Comparison of ENCODE assay signal across 9 cellular contexts in genomic region chr5:172188893-172189692, GRCh38. TPM values are rescaled to one million over a fixed set of nuclear protein-coding genes. Genes with fewer than 3 reads are reported as not detected.
A peak's percentile ranks its signal among the peaks of the same experiment; 100 is the strongest.
DNase-seq lines count a peak whose midpoint lies in the region; ATAC-seq and TF ChIP-seq lines count a peak whose summit lies in the region.
"Had no signal": no experiment of that assay in that cellular context is flagged by ENCODE, and none has a peak within 500 bp of the region (broad histone marks: within the 10 kb centered on the region; RNA-seq: fewer than 3 reads in every experiment).

No MANE protein-coding gene starts in this region.

- no peak for TF ChIP-seq CTCF in kidney epithelial cell (IDR thresholded peaks at IDR 0.05; ENCODE audit: insufficient read depth, low read length, poor library complexity, severe bottlenecking)
- TF ChIP-seq CTCF in thoracic aorta (IDR thresholded peaks at IDR 0.05): no peak

- H3K27me3 ChIP-seq in kidney epithelial cell (ENCODE audit: control insufficient read depth, insufficient read depth, low read length): no peaks in the 10 kb centered on the region
- H3K27me3 ChIP-seq in thoracic aorta (replicated peaks; ENCODE audit: insufficient read depth): no peaks in the 10 kb centered on the region

- no peaks in the 10 kb centered on the region for H3K9me3 ChIP-seq in thoracic aorta

- peak overlapping the region; percentile 93 for H3K4me3 ChIP-seq in kidney epithelial cell (ENCODE audit: low read depth, low read length)
- peak overlapping the region; percentile 99 for H3K4me3 ChIP-seq in thoracic aorta

- H3K4me1 ChIP-seq in thoracic aorta (ENCODE audit: control insufficient read depth in 1 of 2, low read depth in 2 of 2): peaks cover 0 to 13% of the 10 kb centered on the region in 2 donors

- H3K36me3 Mint-ChIP-seq in activated T-cell treated with anti-CD3 and anti-CD28 coated beads, Interleukin-2, amount 50 U/mL, for 24 hours (ENCODE audit: low read depth): peaks cover 38% of the 10 kb centered on the region
- H3K36me3 Mint-ChIP-seq in activated T-helper 1 cell treated with anti-CD3 and anti-CD28 coated beads, Interleukin-12 subunit alpha, Interleukin-12 subunit beta, Interleukin-2, Interleukin-4 antibody, amounts not matched to agents 30 ng/mL and 10 ng/mL and 1 ng/mL, durations not matched to agents 14 hours and 24 hours and 36 hours (ENCODE audit: low read depth): peaks cover 7% of the 10 kb centered on the region

- H3K9me3 Mint-ChIP-seq in activated T-cell treated with anti-CD3 and anti-CD28 coated beads, Interleukin-2, amount 50 U/mL, for 24 hours: no peaks in the 10 kb centered on the region
- no peaks in the 10 kb centered on the region for H3K9me3 Mint-ChIP-seq in activated T-helper 1 cell treated with anti-CD3 and anti-CD28 coated beads, Interleukin-12 subunit alpha, Interleukin-12 subunit beta, Interleukin-2, Interleukin-4 antibody, amounts not matched to agents 30 ng/mL and 10 ng/mL and 1 ng/mL, durations not matched to agents 14 hours and 24 hours and 36 hours

- no peak for DNase-seq in activated T-cell treated with anti-CD3 and anti-CD28 coated beads, Interleukin-2, amount 50 U/mL, for 24 hours
- DNase-seq in activated T-cell treated with anti-CD3 and anti-CD28 coated beads, Interleukin-2, amount 50 U/mL, for 48 hours: no peak
- no peak for DNase-seq in activated T-helper 1 cell treated with anti-CD3 and anti-CD28 coated beads, Interleukin-12 subunit alpha, Interleukin-12 subunit beta, Interleukin-2, Interleukin-4 antibody, amounts not matched to agents 30 ng/mL and 10 ng/mL and 1 ng/mL, durations not matched to agents 14 hours and 24 hours and 36 hours (ENCODE audit: low spot score)
- DNase-seq in kidney epithelial cell (ENCODE audit: low read depth): no peak
- no peak for DNase-seq in thoracic aorta (ENCODE audit: low spot score)
- DNase-seq in NOMO-1 (lab: John Stamatoyannopoulos, UW; ENCODE audit: unreplicated experiment in 2 of 2): no peak

- no peak overlapping the region for H3K27ac Mint-ChIP-seq in activated T-cell treated with anti-CD3 and anti-CD28 coated beads, Interleukin-2, amount 50 U/mL, for 24 hours
- H3K27ac Mint-ChIP-seq in activated T-helper 1 cell treated with anti-CD3 and anti-CD28 coated beads, Interleukin-12 subunit alpha, Interleukin-12 subunit beta, Interleukin-2, Interleukin-4 antibody, amounts not matched to agents 30 ng/mL and 10 ng/mL and 1 ng/mL, durations not matched to agents 14 hours and 24 hours and 36 hours: peak overlapping the region; percentile 71

- H3K36me3 ChIP-seq in kidney epithelial cell (ENCODE audit: control insufficient read depth, insufficient read depth, low read length) (no peaks in the 10 kb centered on the region), thoracic aorta (no peaks in the 10 kb centered on the region)

- ATAC-seq in thoracic aorta (ENCODE audit: insufficient number of reproducible peaks, low FRiP score, low read depth) (no peak), GM21825 (IDR thresholded peaks at IDR 0.05; ENCODE audit: unreplicated experiment) (no peak), HG02763 (IDR thresholded peaks at IDR 0.05; ENCODE audit: unreplicated experiment) (no peak)

- intact Hi-C loops in activated T-helper 1 cell treated with anti-CD3 and anti-CD28 coated beads, Interleukin-12 subunit alpha, Interleukin-12 subunit beta, Interleukin-2, Interleukin-4 antibody, amounts not matched to agents 30 ng/mL and 10 ng/mL and 1 ng/mL, durations not matched to agents 14 hours and 24 hours and 36 hours (cut with micrococcal nuclease): loop anchor here (1.0 to 5.0 kb wide), 11 partner anchors 38 to 802 kb away; partner anchors contain the start of gene NPM1

- no peaks in the 10 kb centered on the region for H3K27me3 Mint-ChIP-seq in activated T-cell treated with anti-CD3 and anti-CD28 coated beads, Interleukin-2, amount 50 U/mL, for 24 hours
- H3K27me3 Mint-ChIP-seq in activated T-helper 1 cell treated with anti-CD3 and anti-CD28 coated beads, Interleukin-12 subunit alpha, Interleukin-12 subunit beta, Interleukin-2, Interleukin-4 antibody, amounts not matched to agents 30 ng/mL and 10 ng/mL and 1 ng/mL, durations not matched to agents 14 hours and 24 hours and 36 hours (ENCODE audit: insufficient read depth): peaks cover 8% of the 10 kb centered on the region

- peaks cover 26% of the 10 kb centered on the region for H3K4me1 Mint-ChIP-seq in activated T-cell treated with anti-CD3 and anti-CD28 coated beads, Interleukin-2, amount 50 U/mL, for 24 hours (ENCODE audit: low read depth)
- peaks cover 29% of the 10 kb centered on the region for H3K4me1 Mint-ChIP-seq in activated T-helper 1 cell treated with anti-CD3 and anti-CD28 coated beads, Interleukin-12 subunit alpha, Interleukin-12 subunit beta, Interleukin-2, Interleukin-4 antibody, amounts not matched to agents 30 ng/mL and 10 ng/mL and 1 ng/mL, durations not matched to agents 14 hours and 24 hours and 36 hours (ENCODE audit: low read depth)

- H3K4me3 Mint-ChIP-seq in activated T-cell treated with anti-CD3 and anti-CD28 coated beads, Interleukin-2, amount 50 U/mL, for 24 hours: peak overlapping the region; percentile 99
- H3K4me3 Mint-ChIP-seq in activated T-helper 1 cell treated with anti-CD3 and anti-CD28 coated beads, Interleukin-12 subunit alpha, Interleukin-12 subunit beta, Interleukin-2, Interleukin-4 antibody, amounts not matched to agents 30 ng/mL and 10 ng/mL and 1 ng/mL, durations not matched to agents 14 hours and 24 hours and 36 hours: peak overlapping the region; percentile 80

- peak overlapping the region in 1 of 2 donors; percentile 88 for H3K27ac ChIP-seq in thoracic aorta

RNA-seq across cellular contexts. Expression of gene STK10, which starts 1.1 kb away (rescaled TPM):
- total RNA-seq in activated T-helper 1 cell treated with anti-CD3 and anti-CD28 coated beads, Interleukin-12 subunit alpha, Interleukin-12 subunit beta, Interleukin-2, Interleukin-4 antibody, amounts not matched to agents 30 ng/mL and 10 ng/mL and 1 ng/mL, durations not matched to agents 14 hours and 24 hours and 36 hours: 88.6 and 91.9 TPM in 2 replicates
- total RNA-seq in kidney epithelial cell (23.3 and 24.7 TPM in 2 replicates), thoracic aorta (10 to 100 TPM; 25.6 to 39.2 TPM)

RNA-seq across cellular contexts. Expression of gene EFCAB9, which starts 4.9 kb away (rescaled TPM):
- not detected in 2 replicates for total RNA-seq in activated T-helper 1 cell treated with anti-CD3 and anti-CD28 coated beads, Interleukin-12 subunit alpha, Interleukin-12 subunit beta, Interleukin-2, Interleukin-4 antibody, amounts not matched to agents 30 ng/mL and 10 ng/mL and 1 ng/mL, durations not matched to agents 14 hours and 24 hours and 36 hours
- not detected in 2 replicates for total RNA-seq in kidney epithelial cell
- total RNA-seq in thoracic aorta: not detected
- total RNA-seq: glomerular endothelial cell had no signal
